In the genomic region with DNA sequence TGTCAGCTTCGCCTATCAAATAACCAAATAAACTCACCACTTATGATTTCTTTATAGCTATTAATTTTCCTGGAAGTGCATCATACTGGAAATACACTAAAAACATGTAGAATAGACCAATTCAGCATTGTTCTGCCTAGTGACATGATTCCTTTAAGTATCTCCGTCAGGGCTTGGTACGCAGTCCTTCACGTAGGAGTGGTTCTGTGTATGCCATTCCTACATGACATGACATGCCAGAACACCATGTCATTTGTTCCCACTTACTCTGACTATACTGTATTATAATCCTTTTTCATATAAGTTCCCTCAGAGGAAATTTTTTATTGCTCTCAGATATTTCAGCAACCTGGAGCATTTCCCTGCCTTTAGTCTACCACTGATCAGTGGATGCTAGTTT, we compare ENCODE assay signal across 21 cellular contexts.
DNase-seq lines count a peak whose midpoint lies in the region; ATAC-seq, FAIRE-seq and TF ChIP-seq lines count a peak whose summit lies in the region.
"Had no signal": no experiment of that assay in that cellular context is flagged by ENCODE, and none has a peak within 500 bp of the region (broad histone marks: within the 10 kb centered on the region; RNA-seq: fewer than 3 reads in every experiment).

No MANE protein-coding gene starts in this region.

- H3K79me2 ChIP-seq in keratinocyte (ENCODE audit: control insufficient read depth, insufficient read depth, low read length), result no peaks in the 10 kb centered on the region

- H3K27ac ChIP-seq in keratinocyte (ENCODE audit: control insufficient read depth, insufficient read depth, low read length), result no peak overlapping the region
- H3K27ac ChIP-seq in gastroesophageal sphincter, result no peak overlapping the region
- H3K27ac ChIP-seq: BLaER1 treated with 17β-estradiol and CSF1 and Interleukin-3, amounts not matched to agents 10 nM and 100 nM; C4-2B had no signal

- TF ChIP-seq CTCF in bronchial epithelial cell (IDR thresholded peaks at IDR 0.05; ENCODE audit: insufficient read depth, low read length, severe bottlenecking) (no peak), epithelial cell of esophagus (IDR thresholded peaks at IDR 0.05; ENCODE audit: insufficient read depth, low read depth, low read length, missing control alignments) (no peak), keratinocyte (optimal IDR thresholded peaks at IDR 0.05 in 1 of 3, IDR thresholded peaks at IDR 0.05 in 1 of 3, conservative IDR thresholded peaks at IDR 0.05 in 1 of 3; ENCODE audit: extremely low read depth in 1 of 3, insufficient read depth in 2 of 3, low read length in 3 of 3) (no peak), gastroesophageal sphincter (IDR thresholded peaks at IDR 0.05) (no peak)

- H4K20me1 ChIP-seq in keratinocyte (ENCODE audit: control insufficient read depth, extremely low read depth, insufficient read depth, low read length), result no peaks in the 10 kb centered on the region
- H4K20me1 ChIP-seq: BLaER1 treated with 17β-estradiol and CSF1 and Interleukin-3, amounts not matched to agents 10 nM and 100 nM had no signal

- H3K36me3 ChIP-seq in bronchial epithelial cell (ENCODE audit: control insufficient read depth, insufficient read depth, low read length) (no peaks in the 10 kb centered on the region), keratinocyte (ENCODE audit: control insufficient read depth in 2 of 2, extremely low read depth in 1 of 2, insufficient read depth in 2 of 2, low read length in 2 of 2) (no peaks in the 10 kb centered on the region), gastroesophageal sphincter (no peaks in the 10 kb centered on the region)
- H3K36me3 ChIP-seq: BLaER1 treated with 17β-estradiol and CSF1 and Interleukin-3, amounts not matched to agents 10 nM and 100 nM had no signal

- no peaks in the 10 kb centered on the region for H3K9me3 ChIP-seq in keratinocyte (ENCODE audit: control insufficient read depth, low read depth, low read length)
- H3K9me3 ChIP-seq in gastroesophageal sphincter, result no peaks in the 10 kb centered on the region
- H3K9me3 ChIP-seq: BLaER1 treated with 17β-estradiol and CSF1 and Interleukin-3, amounts not matched to agents 10 nM and 100 nM; Caco-2 had no signal

- H3K4me1 ChIP-seq in keratinocyte (ENCODE audit: control insufficient read depth, extremely low read depth, insufficient read depth, low read length), result peaks cover 10% of the 10 kb centered on the region
- H3K4me1 ChIP-seq in gastroesophageal sphincter, result no peaks in the 10 kb centered on the region
- H3K4me1 ChIP-seq: BLaER1 treated with 17β-estradiol and CSF1 and Interleukin-3, amounts not matched to agents 10 nM and 100 nM; Caco-2 had no signal

- no peak for FAIRE-seq in bronchial epithelial cell (lab: Jason Lieb, UNC)
- FAIRE-seq in keratinocyte (lab: Jason Lieb, UNC), result no peak
- FAIRE-seq: A204.1, D721Med, G401.6, GM12891, GM19239 had no signal

- H2AFZ ChIP-seq in keratinocyte (ENCODE audit: control insufficient read depth, low read length), result peak overlapping the region; percentile 42

- no peak overlapping the region for H3K4me3 ChIP-seq in bronchial epithelial cell (ENCODE audit: low read depth, low read length)
- no peak overlapping the region for H3K4me3 ChIP-seq in epithelial cell of esophagus (ENCODE audit: low read length)
- H3K4me3 ChIP-seq in keratinocyte (ENCODE audit: control insufficient read depth in 2 of 3, extremely low read depth in 1 of 3, insufficient read depth in 2 of 3, low read depth in 1 of 3, low read length in 3 of 3), result no peak overlapping the region
- H3K4me3 ChIP-seq in gastroesophageal sphincter, result no peak overlapping the region
- H3K4me3 ChIP-seq: BLaER1 treated with 17β-estradiol and CSF1 and Interleukin-3, amounts not matched to agents 10 nM and 100 nM had no signal

- DNase-seq in bronchial epithelial cell (ENCODE audit: low read depth), result peak; percentile 47
- peak; percentile 47 for DNase-seq in epithelial cell of esophagus (ENCODE audit: low read depth)
- no peak for DNase-seq in keratinocyte (ENCODE audit: low read depth, low spot score)
- DNase-seq in AG20443 (ENCODE audit: low spot score), result no peak
- DNase-seq: 8988T; ACHN; AML-193; Caco-2; Calu3; CD4-positive, alpha-beta T cell; CD8-positive, alpha-beta T cell; DMS79 treated with DMSO at 0.1 percent for 48 hours; GF-D8 had no signal

- dilution Hi-C loops in keratinocyte (cut with MboI; ENCODE audit: extremely low pct_ligation_motif_present, low sequenced_read_pairs), result no loop called here

- H3K9ac ChIP-seq in keratinocyte (ENCODE audit: control insufficient read depth, extremely low read depth, insufficient read depth, low read length), result no peak overlapping the region
- H3K9ac ChIP-seq: BLaER1 treated with 17β-estradiol and CSF1 and Interleukin-3, amounts not matched to agents 10 nM and 100 nM had no signal

- no peak overlapping the region for H3K4me2 ChIP-seq in keratinocyte (ENCODE audit: control insufficient read depth, extremely low read depth, insufficient read depth, low read depth, low read length)
- H3K4me2 ChIP-seq: BLaER1 treated with 17β-estradiol and CSF1 and Interleukin-3, amounts not matched to agents 10 nM and 100 nM had no signal

- no peak for ATAC-seq in gastroesophageal sphincter
- ATAC-seq: CD8-positive, alpha-beta T cell had no signal

- H3K27me3 ChIP-seq in bronchial epithelial cell (ENCODE audit: control insufficient read depth, insufficient read depth, low read length) (no peaks in the 10 kb centered on the region), keratinocyte (ENCODE audit: control insufficient read depth, extremely low read depth, insufficient read depth, low read length) (no peaks in the 10 kb centered on the region), gastroesophageal sphincter (no peaks in the 10 kb centered on the region)
- H3K27me3 ChIP-seq: BLaER1 treated with 17β-estradiol and CSF1 and Interleukin-3, amounts not matched to agents 10 nM and 100 nM had no signal

- TF ChIP-seq POLR2A in gastroesophageal sphincter (IDR thresholded peaks at IDR 0.05), result no peak

- WGBS in gastroesophageal sphincter (ENCODE audit: low coverage in 1 of 2), 2 donors, result 93 to 95% methylated on average over 4 of the region's 4 CpGs

- no peak for TF ChIP-seq EP300 in gastroesophageal sphincter (IDR thresholded peaks at IDR 0.05)

- no peaks in the 10 kb centered on the region for H3K9me1 ChIP-seq in keratinocyte (ENCODE audit: control insufficient read depth, extremely low read depth, insufficient read depth, low read length)

Comparison
In these comparisons a context has a peak if more than half of its experiments do, and no peak if none do; other contexts are left out.
1. DNase-seq: peak in bronchial epithelial cell (single experiment) and epithelial cell of esophagus (single experiment); none in keratinocyte (single experiment) and AG20443 (single experiment).